8 cellular contexts compared by ENCODE assay signal in genomic region chr2:45014016-45014702, GRCh38.
DNase-seq lines count a peak whose midpoint lies in the region; ATAC-seq and TF ChIP-seq lines count a peak whose summit lies in the region.

No MANE protein-coding gene starts in this region.

- no peak for TF ChIP-seq EP300 in Ishikawa (IDR thresholded peaks at IDR 0.05; ENCODE audit: borderline replicate concordance)

- H3K9me3 ChIP-seq in adipocyte (ENCODE audit: control insufficient read depth, low read length) = no peaks in the 10 kb centered on the region

- peak; percentile 54 for DNase-seq in DMS53 treated with DMSO at 0.1 percent for 48 hours (lab: John Stamatoyannopoulos, UW; ENCODE audit: unreplicated experiment)
- peak; percentile 89 for DNase-seq in adipocyte (ENCODE audit: low read depth)
- no peak for DNase-seq in NCI-H2107 (lab: John Stamatoyannopoulos, UW)
- DNase-seq in OCI-M2 (lab: John Stamatoyannopoulos, UW; ENCODE audit: unreplicated experiment) = no peak

- H3K4me1 ChIP-seq in adipocyte (ENCODE audit: control insufficient read depth, insufficient read depth, low read length) = peaks cover 25% of the 10 kb centered on the region

- H3K4me3 ChIP-seq in adipocyte (ENCODE audit: low read length) = peak overlapping the region; percentile 82
- peak overlapping the region; percentile 43 for H3K4me3 ChIP-seq in iPS-11a (ENCODE audit: low read depth, low read length)
- H3K4me3 ChIP-seq in skin epidermis = peak overlapping the region in 6 of 7 experiments; percentile 1 to 41 (median 16)

- peaks cover 20% of the 10 kb centered on the region for H3K27me3 ChIP-seq in adipocyte (replicated peaks; ENCODE audit: control insufficient read depth, insufficient read depth, low read length)

- peak overlapping the region in 6 of 21 experiments; percentile 3 to 77 (median 47) for H3K27ac ChIP-seq in skin epidermis

- no peak for ATAC-seq in GM18511 (IDR thresholded peaks at IDR 0.05; ENCODE audit: unreplicated experiment)

- peak; percentile 51; the same call in 1 of the 2 replicates for TF ChIP-seq RAD21 in Ishikawa (IDR thresholded peaks at IDR 0.05; ENCODE audit: low read depth)

- H3K36me3 ChIP-seq in adipocyte (ENCODE audit: control insufficient read depth, insufficient read depth, low read length, severe bottlenecking) = no peaks in the 10 kb centered on the region

- peak overlapping the region; percentile 84 for H3K9ac ChIP-seq in adipocyte (ENCODE audit: low read length)

TF ChIP-seq in Ishikawa, 13 proteins besides CTCF, POLR2A, EP300 and RAD21:
- TF ChIP-seq CEBPB (IDR thresholded peaks at IDR 0.05) (peak; percentile 65; the same call in 1 of the 2 replicates), YY1 (IDR thresholded peaks at IDR 0.05; ENCODE audit: low read depth) (peak; percentile 35; the same call in 1 of the 2 replicates), MAX (IDR thresholded peaks at IDR 0.05) (peak; percentile 17; the same call in 1 of the 2 replicates), FOXM1 (IDR thresholded peaks at IDR 0.05; ENCODE audit: borderline replicate concordance, low read depth) (peak; percentile 59; the same call in 1 of the 2 replicates), TCF12 (IDR thresholded peaks at IDR 0.05; ENCODE audit: low read depth) (no peak), EGR1 (IDR thresholded peaks at IDR 0.05) (no peak), ZBTB7A (IDR thresholded peaks at IDR 0.05; ENCODE audit: low read depth) (peak; percentile 83), TAF1 (IDR thresholded peaks at IDR 0.05; ENCODE audit: low read depth) (peak; percentile 20; the same call in 1 of the 2 replicates)

Comparison
In these comparisons a context has a peak if more than half of its experiments do, and no peak if none do; other contexts are left out.
1. DNase-seq: peak in DMS53 treated with DMSO at 0.1 percent for 48 hours (single experiment) and adipocyte (single experiment); none in NCI-H2107 (single experiment) and OCI-M2 (single experiment).
2. H3K4me3 ChIP-seq: peak in every context shown above with its lines; median percentile 82 in adipocyte; 43 in iPS-11a; 16 in skin epidermis.